22 cellular contexts compared by ENCODE assay signal in the genomic region with DNA sequence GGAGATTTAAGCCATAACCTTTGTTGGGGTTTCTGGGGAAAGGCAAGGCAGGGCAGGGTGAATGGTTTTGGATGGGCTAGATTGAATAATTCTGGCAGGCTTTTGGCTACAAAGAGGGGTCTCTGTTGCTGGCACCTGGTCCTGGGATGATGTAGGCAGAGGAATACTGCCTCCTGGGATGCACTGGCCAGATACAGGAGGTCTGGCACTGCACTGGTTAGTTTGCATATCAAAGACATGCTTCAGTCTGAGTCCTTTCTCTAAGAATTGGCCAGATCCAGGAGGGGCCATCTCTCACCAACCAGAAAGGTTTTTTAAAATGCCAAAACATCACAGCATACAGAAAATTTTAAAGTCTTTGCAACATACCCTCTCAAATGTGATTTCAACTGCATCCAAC. TPM values are rescaled to one million over a fixed set of nuclear protein-coding genes. Genes with fewer than 3 reads are reported as not detected.
DNase-seq lines count a peak whose midpoint lies in the region; ATAC-seq lines count a peak whose summit lies in the region.
"Had no signal": no experiment of that assay in that cellular context is flagged by ENCODE, and none has a peak within 500 bp of the region (broad histone marks: within the 10 kb centered on the region; RNA-seq: fewer than 3 reads in every experiment).

No MANE protein-coding gene starts in this region.

- H3K4me3 ChIP-seq in H7 (ENCODE audit: insufficient read depth, low read depth, low read length) (no peak overlapping the region), subcutaneous abdominal adipose tissue (ENCODE audit: low read depth in 1 of 5, low read length in 5 of 5) (peak overlapping the region in 1 of 5 donors; percentile 4)
- H3K4me3 ChIP-seq: testis had no signal

- DNase-seq in H7, result peak; percentile 42
- DNase-seq in astrocyte of the hippocampus (ENCODE audit: low read depth, low spot score), result peak; percentile 25
- peak; percentile 53 for DNase-seq in islet precursor cell
- DNase-seq in COLO829 (ENCODE audit: low spot score), result no peak
- DNase-seq in NCI-H2107 treated with DMSO at 0.1 percent for 48 hours (lab: John Stamatoyannopoulos, UW; ENCODE audit: unreplicated experiment), result no peak
- DNase-seq: activated CD4-positive, alpha-beta T cell treated with anti-CD3 and anti-CD28 coated beads, Interleukin-2, amount 50 U/mL, for 4 hours; activated gamma-delta T cell treated with Interleukin-2 at 50 U/mL for 16 hours; AML-193; effector CD8-positive, alpha-beta T cell; left colon; naive thymus-derived CD8-positive, alpha-beta T cell; NCI-H187 treated with DMSO at 0.1 percent for 48 hours; NCI-H69; RPMI8226; T-helper 9 cell; testis had no signal

- ATAC-seq in GM21423 (IDR thresholded peaks at IDR 0.05; ENCODE audit: unreplicated experiment) (no peak), GM18868 (IDR thresholded peaks at IDR 0.05; ENCODE audit: unreplicated experiment) (no peak)
- ATAC-seq: naive thymus-derived CD8-positive, alpha-beta T cell had no signal

- no peaks in the 10 kb centered on the region for H3K27me3 ChIP-seq in H7 (ENCODE audit: control insufficient read depth, insufficient read depth, low read length)
- no peaks in the 10 kb centered on the region for H3K27me3 ChIP-seq in subcutaneous abdominal adipose tissue (ENCODE audit: control insufficient read depth in 5 of 5, insufficient read depth in 4 of 5, low read length in 5 of 5)
- H3K27me3 ChIP-seq: testis had no signal

- no peaks in the 10 kb centered on the region for H3K36me3 ChIP-seq in H7 (replicated peaks; ENCODE audit: control insufficient read depth, insufficient read depth, low read length)
- no peaks in the 10 kb centered on the region for H3K36me3 ChIP-seq in subcutaneous abdominal adipose tissue (ENCODE audit: control insufficient read depth in 5 of 5, insufficient read depth in 5 of 5, low read length in 5 of 5)

- no peaks in the 10 kb centered on the region for H3K9me3 ChIP-seq in subcutaneous abdominal adipose tissue (ENCODE audit: control insufficient read depth in 5 of 5, low read length in 5 of 5)
- H3K9me3 ChIP-seq: testis had no signal

- peaks cover 7 to 37% (median 32%) of the 10 kb centered on the region in 5 donors for H3K4me1 ChIP-seq in subcutaneous abdominal adipose tissue (ENCODE audit: control insufficient read depth in 5 of 5, insufficient read depth in 5 of 5, low read length in 5 of 5)
- H3K4me1 ChIP-seq: parathyroid adenoma, testis had no signal

- no peak overlapping the region for H3K9ac ChIP-seq in subcutaneous abdominal adipose tissue (ENCODE audit: low read length in 5 of 5)
- H3K9ac ChIP-seq: parathyroid adenoma had no signal

- peak overlapping the region; percentile 35 for H3K27ac ChIP-seq in subcutaneous abdominal adipose tissue (ENCODE audit: low read depth, low read length)
- H3K27ac ChIP-seq: parathyroid adenoma, testis had no signal

RNA-seq across cellular contexts. Expression of a gene that starts 8.0 kb away (rescaled TPM):
- total RNA-seq in H7 (2014; rRNA removed; shearing (Covaris generic)), result 1.8 and 1.9 TPM in 2 replicates
- total RNA-seq: naive thymus-derived CD8-positive, alpha-beta T cell had no signal

RNA-seq across cellular contexts. Expression of a gene that starts 34.4 kb away (rescaled TPM):
- not detected in 2 replicates for total RNA-seq in H7 (2014; rRNA removed; shearing (Covaris generic))
- total RNA-seq: esophagus mucosa; glomerular endothelial cell; left colon; naive thymus-derived CD8-positive, alpha-beta T cell had no signal

Comparison
In these comparisons a context has a peak if more than half of its experiments do, and no peak if none do; other contexts are left out.
1. DNase-seq: peak in H7 (single experiment), astrocyte of the hippocampus (single experiment) and islet precursor cell (single experiment); none in COLO829 (single experiment) and NCI-H2107 treated with DMSO at 0.1 percent for 48 hours (single experiment).